Comparison of ENCODE assay signal across 1 cellular context in genomic region chr19:58470837-58471543, GRCh38. TPM values are rescaled to one million over a fixed set of nuclear protein-coding genes. Genes with fewer than 3 reads are reported as not detected.
"Had no signal": no experiment of that assay in that cellular context is flagged by ENCODE, and none has a peak within 500 bp of the region (broad histone marks: within the 10 kb centered on the region; RNA-seq: fewer than 3 reads in every experiment).

No MANE protein-coding gene starts in this region.

RNA-seq across cellular contexts. Expression of gene ZNF132, which starts 31.0 kb away (rescaled TPM):
- total RNA-seq: cardiac muscle cell had no signal
